ENCODE assay signal across 19 cellular contexts in genomic region chr10:43774234-43774769, GRCh38.
"Had no signal": no experiment of that assay in that cellular context is flagged by ENCODE, and none has a peak within 500 bp of the region (broad histone marks: within the 10 kb centered on the region; RNA-seq: fewer than 3 reads in every experiment).

No MANE protein-coding gene starts in this region.

- H3K36me3 ChIP-seq: left lung, lower lobe of right lung, pancreas, prostate gland, sigmoid colon, suprapubic skin, thyroid gland, uterus had no signal

- H3K4me3 ChIP-seq: left lung, lower lobe of right lung, pancreas, prostate gland, sigmoid colon, suprapubic skin, thyroid gland, uterus had no signal

- DNase-seq: erythroblast; foreskin keratinocyte; immature natural killer cell; left lung; lower lobe of right lung; naive B cell; occipital lobe; pancreas; sigmoid colon; small intestine; stimulated activated CD4-positive, alpha-beta T cell treated with anti-CD3 and anti-CD28 coated beads, Interleukin-12 subunit alpha, Interleukin-12 subunit beta, amount 100 ng/mL, for 4 hours; stimulated activated CD8-positive, alpha-beta memory T cell treated with anti-CD3 and anti-CD28 coated beads, Interleukin-4, amount 100 ng/mL, for 48 hours; stimulated activated naive CD8-positive, alpha-beta T cell treated with anti-CD3 and anti-CD28 coated beads, Interleukin-15, Interleukin-2, amounts not matched to agents 100 U/mL and 50 U/mL, for 24 hours; thyroid gland; uterus had no signal

- FAIRE-seq: colon, keratinocyte, pancreas, small intestine had no signal

- H3K4me1 ChIP-seq: foreskin keratinocyte, left lung, lower lobe of right lung, prostate gland, sigmoid colon, suprapubic skin, thyroid gland, uterus had no signal

- H3K27ac ChIP-seq: foreskin keratinocyte, left lung, lower lobe of right lung, pancreas, prostate gland, sigmoid colon, suprapubic skin, thyroid gland, uterus had no signal

- H3K27me3 ChIP-seq: foreskin keratinocyte, left lung, pancreas, sigmoid colon, suprapubic skin, thyroid gland had no signal

- ATAC-seq: foreskin keratinocyte; left lung; lower lobe of right lung; pancreas; stimulated activated naive CD8-positive, alpha-beta T cell treated with anti-CD3 and anti-CD28 coated beads, Interleukin-15, Interleukin-2, amounts not matched to agents 100 U/mL and 50 U/mL, for 24 hours had no signal

- H3K9me3 ChIP-seq: left lung, lower lobe of right lung, pancreas, prostate gland, suprapubic skin, thyroid gland, uterus had no signal
